11 cellular contexts compared by ENCODE assay signal in the genomic region with DNA sequence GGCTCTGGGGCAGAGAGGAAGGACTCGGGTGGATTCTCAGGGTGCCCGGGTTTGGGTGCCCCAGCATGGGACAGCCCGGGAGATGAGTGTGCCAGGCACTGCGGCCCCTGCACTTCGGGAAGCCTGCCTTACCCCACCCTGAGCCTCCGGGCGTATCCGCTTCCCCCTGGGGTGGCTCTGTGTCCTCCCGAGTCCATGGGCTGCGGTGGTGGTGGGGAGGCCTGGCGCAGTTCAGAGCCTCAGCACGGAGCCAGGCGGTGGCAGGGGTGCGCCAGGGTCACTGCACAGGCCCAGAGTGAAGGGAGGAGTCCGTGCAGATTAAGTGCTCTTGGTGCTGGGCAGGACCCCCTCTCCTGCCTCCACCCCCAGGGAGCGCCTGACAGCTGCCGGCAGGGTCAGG. TPM values are rescaled to one million over a fixed set of nuclear protein-coding genes. Genes with fewer than 3 reads are reported as not detected.
A peak's percentile ranks its signal among the peaks of the same experiment; 100 is the strongest.
DNase-seq lines count a peak whose midpoint lies in the region; ATAC-seq and TF ChIP-seq lines count a peak whose summit lies in the region.
"Had no signal": no experiment of that assay in that cellular context is flagged by ENCODE, and none has a peak within 500 bp of the region (broad histone marks: within the 10 kb centered on the region; RNA-seq: fewer than 3 reads in every experiment).

No MANE protein-coding gene starts in this region.

- no peaks in the 10 kb centered on the region for H3K9me3 ChIP-seq in SK-N-SH
- H3K9me3 ChIP-seq in right atrium auricular region: no peaks in the 10 kb centered on the region

- H3K4me3 Mint-ChIP-seq in stimulated activated naive CD8-positive, alpha-beta T cell treated with anti-CD3 and anti-CD28 coated beads, Interleukin-15, amount 100 ng/mL, for 72 hours: no peak overlapping the region
- H3K4me3 Mint-ChIP-seq in activated T-helper 1 cell treated with anti-CD3 and anti-CD28 coated beads, Interleukin-12 subunit alpha, Interleukin-12 subunit beta, Interleukin-2, Interleukin-4 antibody, amounts not matched to agents 30 ng/mL and 10 ng/mL and 1 ng/mL, durations not matched to agents 14 hours and 24 hours and 36 hours: no peak overlapping the region
- H3K4me3 Mint-ChIP-seq: activated T-cell treated with anti-CD3 and anti-CD28 coated beads, Interleukin-2, amount 50 U/mL, for 4 hours had no signal

- no peaks in the 10 kb centered on the region for H3F3A ChIP-seq in SK-N-SH (replicated peaks; ENCODE audit: insufficient read depth)

- H4K20me1 ChIP-seq in SK-N-SH (ENCODE audit: insufficient read depth): no peaks in the 10 kb centered on the region

- 58% methylated on average over 8 of the region's 17 CpGs for WGBS in SK-N-SH (ENCODE audit: low lambda C conversion rate)

- H3K4me1 Mint-ChIP-seq in stimulated activated naive CD8-positive, alpha-beta T cell treated with anti-CD3 and anti-CD28 coated beads, Interleukin-15, amount 100 ng/mL, for 72 hours: peaks cover 38% of the 10 kb centered on the region
- no peaks in the 10 kb centered on the region for H3K4me1 Mint-ChIP-seq in activated T-helper 1 cell treated with anti-CD3 and anti-CD28 coated beads, Interleukin-12 subunit alpha, Interleukin-12 subunit beta, Interleukin-2, Interleukin-4 antibody, amounts not matched to agents 30 ng/mL and 10 ng/mL and 1 ng/mL, durations not matched to agents 14 hours and 24 hours and 36 hours (ENCODE audit: low read depth)

- H3K9me2 ChIP-seq in SK-N-SH: no peaks in the 10 kb centered on the region

- H3K36me3 ChIP-seq in SK-N-SH (replicated peaks in 1 of 2; ENCODE audit: control insufficient read depth in 1 of 2, insufficient read depth in 2 of 2, low read length in 1 of 2): peaks cover 3 to 16% of the 10 kb centered on the region in 2 experiments
- peaks cover 20% of the 10 kb centered on the region for H3K36me3 ChIP-seq in right atrium auricular region

- TF ChIP-seq CTCF in SK-N-SH (IDR thresholded peaks at IDR 0.05) (no peak), right atrium auricular region (IDR thresholded peaks at IDR 0.05) (no peak)

- H3K4me2 ChIP-seq in SK-N-SH: no peak overlapping the region
- H3K4me2 ChIP-seq: KMS-11 had no signal

- H3K27me3 ChIP-seq in SK-N-SH (ENCODE audit: insufficient read depth) (no peaks in the 10 kb centered on the region), right atrium auricular region (no peaks in the 10 kb centered on the region)

- no peak for TF ChIP-seq RAD21 in SK-N-SH (IDR thresholded peaks at IDR 0.05; ENCODE audit: low read length)

- H2AFZ ChIP-seq in SK-N-SH (ENCODE audit: low read depth): no peak overlapping the region

- H3K4me3 ChIP-seq in SK-N-SH (ENCODE audit: low read depth in 2 of 2, low read length in 1 of 2): no peak overlapping the region
- no peak overlapping the region for H3K4me3 ChIP-seq in right atrium auricular region

- peak; percentile 10 for ATAC-seq in stimulated activated naive CD8-positive, alpha-beta T cell treated with anti-CD3 and anti-CD28 coated beads, Interleukin-15, amount 100 ng/mL, for 72 hours

- H3K9me3 Mint-ChIP-seq in stimulated activated naive CD8-positive, alpha-beta T cell treated with anti-CD3 and anti-CD28 coated beads, Interleukin-15, amount 100 ng/mL, for 72 hours: no peaks in the 10 kb centered on the region
- no peaks in the 10 kb centered on the region for H3K9me3 Mint-ChIP-seq in activated T-helper 1 cell treated with anti-CD3 and anti-CD28 coated beads, Interleukin-12 subunit alpha, Interleukin-12 subunit beta, Interleukin-2, Interleukin-4 antibody, amounts not matched to agents 30 ng/mL and 10 ng/mL and 1 ng/mL, durations not matched to agents 14 hours and 24 hours and 36 hours
- H3K9me3 Mint-ChIP-seq: activated T-cell treated with anti-CD3 and anti-CD28 coated beads, Interleukin-2, amount 50 U/mL, for 4 hours had no signal

- POLR2A ChIA-PET in SK-N-SH (lab: Yijun Ruan, JAX): interaction anchor here (0.6 to 1.4 kb wide), 3 partner anchors 10 to 176 kb away, joined by 3 to 4 read pairs (median 3); partner anchors contain the start of gene ARRB2

- H3K36me3 Mint-ChIP-seq in activated T-helper 1 cell treated with anti-CD3 and anti-CD28 coated beads, Interleukin-12 subunit alpha, Interleukin-12 subunit beta, Interleukin-2, Interleukin-4 antibody, amounts not matched to agents 30 ng/mL and 10 ng/mL and 1 ng/mL, durations not matched to agents 14 hours and 24 hours and 36 hours (ENCODE audit: low read depth): no peaks in the 10 kb centered on the region

- H3K27ac Mint-ChIP-seq in stimulated activated naive CD8-positive, alpha-beta T cell treated with anti-CD3 and anti-CD28 coated beads, Interleukin-15, amount 100 ng/mL, for 72 hours: no peak overlapping the region
- no peak overlapping the region for H3K27ac Mint-ChIP-seq in activated T-helper 1 cell treated with anti-CD3 and anti-CD28 coated beads, Interleukin-12 subunit alpha, Interleukin-12 subunit beta, Interleukin-2, Interleukin-4 antibody, amounts not matched to agents 30 ng/mL and 10 ng/mL and 1 ng/mL, durations not matched to agents 14 hours and 24 hours and 36 hours

- intact Hi-C loops in activated T-helper 1 cell treated with anti-CD3 and anti-CD28 coated beads, Interleukin-12 subunit alpha, Interleukin-12 subunit beta, Interleukin-2, Interleukin-4 antibody, amounts not matched to agents 30 ng/mL and 10 ng/mL and 1 ng/mL, durations not matched to agents 14 hours and 24 hours and 36 hours (cut with micrococcal nuclease): no loop called here

- H3K4me1 ChIP-seq in SK-N-SH (ENCODE audit: control insufficient read depth in 1 of 2, insufficient read depth in 2 of 2, low read depth in 1 of 2, low read length in 1 of 2) (peaks cover 0 to 31% of the 10 kb centered on the region in 2 experiments; a peak in 1 of 4 replicates), right atrium auricular region (peaks cover 0 to 85% of the 10 kb centered on the region in 2 donors)

- CTCF ChIA-PET in SK-N-SH (lab: Yijun Ruan, JAX): interaction anchor here (1.0 to 2.0 kb wide), 4 partner anchors 9 to 114 kb away, joined by 3 to 6 read pairs (median 4); no protein-coding TSS in a partner anchor

- no peaks in the 10 kb centered on the region for H3K79me2 ChIP-seq in SK-N-SH (ENCODE audit: insufficient read depth)

- H3K27me3 Mint-ChIP-seq in stimulated activated naive CD8-positive, alpha-beta T cell treated with anti-CD3 and anti-CD28 coated beads, Interleukin-15, amount 100 ng/mL, for 72 hours: peaks cover 18% of the 10 kb centered on the region
- H3K27me3 Mint-ChIP-seq in activated T-helper 1 cell treated with anti-CD3 and anti-CD28 coated beads, Interleukin-12 subunit alpha, Interleukin-12 subunit beta, Interleukin-2, Interleukin-4 antibody, amounts not matched to agents 30 ng/mL and 10 ng/mL and 1 ng/mL, durations not matched to agents 14 hours and 24 hours and 36 hours (ENCODE audit: insufficient read depth): no peaks in the 10 kb centered on the region

- no peak overlapping the region for H3K9ac ChIP-seq in SK-N-SH
- H3K9ac ChIP-seq: KMS-11 had no signal

- no peak for TF ChIP-seq EP300 in SK-N-SH (IDR thresholded peaks at IDR 0.05; ENCODE audit: borderline replicate concordance in 1 of 2, low read depth in 1 of 2, low read length in 1 of 2)

- DNase-seq in SK-N-SH (peak; percentile 70), right atrium auricular region (ENCODE audit: low spot score) (no peak), amniotic stem cell (lab: John Stamatoyannopoulos, UW) (no peak), A172 (ENCODE audit: low spot score) (no peak)
- DNase-seq in stimulated activated naive CD8-positive, alpha-beta T cell treated with anti-CD3 and anti-CD28 coated beads, Interleukin-15, amount 100 ng/mL, for 72 hours: no peak
- no peak for DNase-seq in activated T-helper 1 cell treated with anti-CD3 and anti-CD28 coated beads, Interleukin-12 subunit alpha, Interleukin-12 subunit beta, Interleukin-2, Interleukin-4 antibody, amounts not matched to agents 30 ng/mL and 10 ng/mL and 1 ng/mL, durations not matched to agents 14 hours and 24 hours and 36 hours (ENCODE audit: low spot score)
- DNase-seq: activated T-cell treated with anti-CD3 and anti-CD28 coated beads, Interleukin-2, amount 50 U/mL, for 4 hours; NCI-H2171; stimulated activated CD4-positive, alpha-beta T cell treated with anti-CD3 and anti-CD28 coated beads, Interleukin-4, amount 100 ng/mL, for 24 hours; trophoblast cell had no signal

- H3K27ac ChIP-seq in SK-N-SH (ENCODE audit: low read depth in 2 of 2, low read length in 1 of 2) (peak overlapping the region in 1 of 2 experiments; percentile 80; a peak in 2 of 4 replicates), right atrium auricular region (peak overlapping the region; percentile 49 to 51)
- H3K27ac ChIP-seq: KMS-11 had no signal

RNA-seq across cellular contexts. Expression of gene MYBBP1A, which starts 20.7 kb away (rescaled TPM):
- polyA plus RNA-seq in SK-N-SH (2012; rRNA removed): 74.7 and 93.0 TPM in 2 replicates
- 32.8 and 40.9 TPM in 2 replicates for polyA plus RNA-seq in SK-N-SH (2012; cell fraction: cytosol; rRNA removed)
- 264 and 287 TPM in 2 replicates for polyA plus RNA-seq in SK-N-SH (2012; cell fraction: nucleus; rRNA removed)
- 10 to 100 TPM; 19.6 to 25.8 TPM for total RNA-seq in right atrium auricular region
- total RNA-seq in activated T-helper 1 cell treated with anti-CD3 and anti-CD28 coated beads, Interleukin-12 subunit alpha, Interleukin-12 subunit beta, Interleukin-2, Interleukin-4 antibody, amounts not matched to agents 30 ng/mL and 10 ng/mL and 1 ng/mL, durations not matched to agents 14 hours and 24 hours and 36 hours: 186 and 195 TPM in 2 replicates
- total RNA-seq in A172 (2014; rRNA removed; shearing (Covaris generic)): 59.0 and 63.5 TPM in 2 replicates

RNA-seq across cellular contexts. Expression of gene GGT6, which starts 25.9 kb away (rescaled TPM):
- not detected in 2 replicates for polyA plus RNA-seq in SK-N-SH (2012; rRNA removed)
- not detected in 2 replicates for polyA plus RNA-seq in SK-N-SH (2012; cell fraction: cytosol; rRNA removed)
- not detected in 2 replicates for polyA plus RNA-seq in SK-N-SH (2012; cell fraction: nucleus; rRNA removed)
- total RNA-seq in right atrium auricular region: not detected
- not detected in 2 replicates for total RNA-seq in activated T-helper 1 cell treated with anti-CD3 and anti-CD28 coated beads, Interleukin-12 subunit alpha, Interleukin-12 subunit beta, Interleukin-2, Interleukin-4 antibody, amounts not matched to agents 30 ng/mL and 10 ng/mL and 1 ng/mL, durations not matched to agents 14 hours and 24 hours and 36 hours
- total RNA-seq in A172 (2014; rRNA removed; shearing (Covaris generic)): not detected in 2 replicates
- total RNA-seq: activated T-cell treated with anti-CD3 and anti-CD28 coated beads, Interleukin-2, amount 50 U/mL, for 4 hours had no signal

RNA-seq across cellular contexts. Expression of gene SPNS2, which starts 35.8 kb away (rescaled TPM):
- 0.08 TPM in 1 of 2 replicates, not detected in the other for polyA plus RNA-seq in SK-N-SH (2012; rRNA removed)
- polyA plus RNA-seq in SK-N-SH (2012; cell fraction: cytosol; rRNA removed): 0.05 and 0.08 TPM in 2 replicates
- 0.14 and 0.19 TPM in 2 replicates for polyA plus RNA-seq in SK-N-SH (2012; cell fraction: nucleus; rRNA removed)
- total RNA-seq in right atrium auricular region: 10 to 100 TPM in 1 of 2 donors, 1 to 10 TPM in 1; 7.2 to 16.8 TPM
- 0.17 TPM in 1 of 2 replicates, not detected in the other for total RNA-seq in activated T-helper 1 cell treated with anti-CD3 and anti-CD28 coated beads, Interleukin-12 subunit alpha, Interleukin-12 subunit beta, Interleukin-2, Interleukin-4 antibody, amounts not matched to agents 30 ng/mL and 10 ng/mL and 1 ng/mL, durations not matched to agents 14 hours and 24 hours and 36 hours
- total RNA-seq in A172 (2014; rRNA removed; shearing (Covaris generic)): 28.3 and 28.5 TPM in 2 replicates

RNA-seq across cellular contexts. Expression of gene SMTNL2, which starts 49.8 kb away (rescaled TPM):
- polyA plus RNA-seq in SK-N-SH (2012; rRNA removed): not detected in 2 replicates
- polyA plus RNA-seq in SK-N-SH (2012; cell fraction: cytosol; rRNA removed): not detected in 2 replicates
- polyA plus RNA-seq in SK-N-SH (2012; cell fraction: nucleus; rRNA removed): not detected in 2 replicates
- total RNA-seq in right atrium auricular region: 10 to 100 TPM; 21.1 to 41.6 TPM
- not detected in 2 replicates for total RNA-seq in activated T-helper 1 cell treated with anti-CD3 and anti-CD28 coated beads, Interleukin-12 subunit alpha, Interleukin-12 subunit beta, Interleukin-2, Interleukin-4 antibody, amounts not matched to agents 30 ng/mL and 10 ng/mL and 1 ng/mL, durations not matched to agents 14 hours and 24 hours and 36 hours
- 0.34 and 1.8 TPM in 2 replicates for total RNA-seq in A172 (2014; rRNA removed; shearing (Covaris generic))
- total RNA-seq: activated T-cell treated with anti-CD3 and anti-CD28 coated beads, Interleukin-2, amount 50 U/mL, for 4 hours had no signal
